ENCODE assay signal across 8 cellular contexts in genomic region chr2:134718095-134718955, GRCh38. TPM values are rescaled to one million over a fixed set of nuclear protein-coding genes. Genes with fewer than 3 reads are reported as not detected.
DNase-seq lines count a peak whose midpoint lies in the region; ATAC-seq and FAIRE-seq lines count a peak whose summit lies in the region.

No MANE protein-coding gene starts in this region.

- POLR2A ChIA-PET in activated CD4-positive, alpha-beta T cell treated with anti-CD3 and anti-CD28 coated beads, Interleukin-2, amount 10 ng/mL, durations not matched to agents 7 days and 5 days (lab: Charles Lee) = no interaction called here

- no peaks in the 10 kb centered on the region for H3K9me3 Mint-ChIP-seq in activated CD4-positive, alpha-beta T cell treated with anti-CD3 and anti-CD28 coated beads, Interleukin-2, amount 10 ng/mL, durations not matched to agents 7 days and 5 days
- no peaks in the 10 kb centered on the region for H3K9me3 Mint-ChIP-seq in activated naive CD8-positive, alpha-beta T cell treated with anti-CD3 and anti-CD28 coated beads, Interleukin-2, amount 50 U/mL, for 24 hours

- H3K27ac Mint-ChIP-seq in activated CD4-positive, alpha-beta T cell treated with anti-CD3 and anti-CD28 coated beads, Interleukin-2, amount 10 ng/mL, durations not matched to agents 7 days and 5 days = no peak overlapping the region
- no peak overlapping the region for H3K27ac Mint-ChIP-seq in activated naive CD8-positive, alpha-beta T cell treated with anti-CD3 and anti-CD28 coated beads, Interleukin-2, amount 50 U/mL, for 24 hours

- H3K4me3 Mint-ChIP-seq in activated CD4-positive, alpha-beta T cell treated with anti-CD3 and anti-CD28 coated beads, Interleukin-2, amount 10 ng/mL, durations not matched to agents 7 days and 5 days = peak overlapping the region; percentile 63
- peak overlapping the region; percentile 52 for H3K4me3 Mint-ChIP-seq in activated naive CD8-positive, alpha-beta T cell treated with anti-CD3 and anti-CD28 coated beads, Interleukin-2, amount 50 U/mL, for 24 hours

- H3K36me3 Mint-ChIP-seq in activated CD4-positive, alpha-beta T cell treated with anti-CD3 and anti-CD28 coated beads, Interleukin-2, amount 10 ng/mL, durations not matched to agents 7 days and 5 days (ENCODE audit: low read depth) = no peaks in the 10 kb centered on the region
- no peaks in the 10 kb centered on the region for H3K36me3 Mint-ChIP-seq in activated naive CD8-positive, alpha-beta T cell treated with anti-CD3 and anti-CD28 coated beads, Interleukin-2, amount 50 U/mL, for 24 hours (ENCODE audit: low read depth)

- H3K4me1 ChIP-seq in small intestine (ENCODE audit: control insufficient read depth in 2 of 2, insufficient read depth in 1 of 2, low read depth in 1 of 2, low read length in 1 of 2) = no peaks in the 10 kb centered on the region

- peaks cover 26% of the 10 kb centered on the region for H3K4me1 Mint-ChIP-seq in activated CD4-positive, alpha-beta T cell treated with anti-CD3 and anti-CD28 coated beads, Interleukin-2, amount 10 ng/mL, durations not matched to agents 7 days and 5 days
- H3K4me1 Mint-ChIP-seq in activated naive CD8-positive, alpha-beta T cell treated with anti-CD3 and anti-CD28 coated beads, Interleukin-2, amount 50 U/mL, for 24 hours = peaks cover 25% of the 10 kb centered on the region

- no peak for DNase-seq in activated CD4-positive, alpha-beta T cell treated with anti-CD3 and anti-CD28 coated beads, Interleukin-2, amount 10 ng/mL, durations not matched to agents 7 days and 5 days
- DNase-seq in activated CD4-positive, alpha-beta T cell treated with anti-CD3 and anti-CD28 coated beads, Interleukin-2, amount 50 U/mL, for 4 hours = no peak
- peak; percentile 7 for DNase-seq in activated naive CD8-positive, alpha-beta T cell treated with anti-CD3 and anti-CD28 coated beads, Interleukin-2, amount 50 U/mL, for 24 hours
- DNase-seq in small intestine (no peak), HCEC 1CT (no peak)

- H3K4me3 ChIP-seq in iPS-18c (ENCODE audit: insufficient read depth, low read depth, low read length) (peak overlapping the region; percentile 68), small intestine (ENCODE audit: low read depth in 1 of 2, low read length in 2 of 2) (peak overlapping the region; percentile 12 to 55)

- H3K27me3 Mint-ChIP-seq in activated CD4-positive, alpha-beta T cell treated with anti-CD3 and anti-CD28 coated beads, Interleukin-2, amount 10 ng/mL, durations not matched to agents 7 days and 5 days = peaks cover 76% of the 10 kb centered on the region
- peaks cover 72% of the 10 kb centered on the region for H3K27me3 Mint-ChIP-seq in activated naive CD8-positive, alpha-beta T cell treated with anti-CD3 and anti-CD28 coated beads, Interleukin-2, amount 50 U/mL, for 24 hours

- FAIRE-seq in small intestine (lab: Jason Lieb, UNC) = no peak

- H3K9me3 ChIP-seq in iPS-18c (ENCODE audit: control insufficient read depth, insufficient read depth, low read length) (peaks cover 2% of the 10 kb centered on the region), small intestine (ENCODE audit: control insufficient read depth, low read depth) (no peaks in the 10 kb centered on the region)

- peak; percentile 29 for ATAC-seq in HG03342 (IDR thresholded peaks at IDR 0.05; ENCODE audit: unreplicated experiment)
- ATAC-seq in activated naive CD8-positive, alpha-beta T cell treated with anti-CD3 and anti-CD28 coated beads, Interleukin-2, amount 50 U/mL, for 24 hours = no peak
- no peak for ATAC-seq in HG02623 (IDR thresholded peaks at IDR 0.05; ENCODE audit: unreplicated experiment)

- H3K27me3 ChIP-seq in small intestine (ENCODE audit: control insufficient read depth in 2 of 2, insufficient read depth in 2 of 2, low read length in 2 of 2) = peaks cover 5 to 26% of the 10 kb centered on the region in 2 donors

- no peaks in the 10 kb centered on the region for H3K36me3 ChIP-seq in small intestine (ENCODE audit: control insufficient read depth in 2 of 2, insufficient read depth in 2 of 2, low read length in 2 of 2)

- H3K27ac ChIP-seq in small intestine (ENCODE audit: low read depth in 1 of 2, low read length in 1 of 2) = no peak overlapping the region

- WGBS in small intestine, 3 donors = 1 to 2% (median 1%) methylated on average over 79 to 109 of the region's 109 CpGs

- CTCF ChIA-PET in activated CD4-positive, alpha-beta T cell treated with anti-CD3 and anti-CD28 coated beads, Interleukin-2, amount 10 ng/mL, durations not matched to agents 7 days and 5 days (lab: Charles Lee) = interaction anchor here (1.4 to 1.9 kb wide), 2 partner anchors 14 to 24 kb away, joined by 3 to 7 read pairs; no protein-coding TSS in a partner anchor

RNA-seq across cellular contexts. Expression of gene TMEM163, which starts 0.5 kb away (rescaled TPM):
- total RNA-seq in activated CD4-positive, alpha-beta T cell treated with anti-CD3 and anti-CD28 coated beads, Interleukin-2, amount 10 ng/mL, durations not matched to agents 7 days and 5 days = not detected
- polyA plus RNA-seq in small intestine = under 1 TPM; 0.22 to 0.57 (median 0.54) TPM
